In the genomic region with DNA sequence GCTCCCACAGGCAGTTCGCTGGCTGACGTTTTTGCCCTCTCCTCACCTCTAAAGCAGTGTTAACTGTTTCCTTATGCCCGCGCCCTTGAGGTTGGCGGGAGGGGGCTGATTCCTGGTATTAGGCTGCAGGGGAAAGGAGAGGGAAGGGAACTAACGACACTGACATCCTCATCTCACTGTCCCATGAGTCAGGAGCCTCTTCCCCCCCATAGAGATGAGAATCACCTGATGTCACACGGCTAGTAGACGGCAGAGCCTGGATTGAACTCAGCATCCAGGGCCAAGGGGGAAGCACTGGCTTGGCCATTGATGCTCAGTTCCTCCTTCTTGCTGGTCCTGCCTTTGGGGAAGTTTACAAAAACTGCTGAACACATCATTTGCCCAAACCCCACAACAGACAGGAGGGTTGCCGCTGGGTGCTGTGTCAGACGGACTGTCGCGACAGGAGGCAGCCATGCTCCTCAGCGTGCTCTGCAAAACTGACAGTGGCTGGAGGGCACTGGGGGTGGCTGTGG, we compare ENCODE assay signal across 10 cellular contexts. TPM values are rescaled to one million over a fixed set of nuclear protein-coding genes. Genes with fewer than 3 reads are reported as not detected.
DNase-seq lines count a peak whose midpoint lies in the region; ATAC-seq and TF ChIP-seq lines count a peak whose summit lies in the region.
"Had no signal": no experiment of that assay in that cellular context is flagged by ENCODE, and none has a peak within 500 bp of the region (broad histone marks: within the 10 kb centered on the region; RNA-seq: fewer than 3 reads in every experiment).

No MANE protein-coding gene starts in this region.

- no peaks in the 10 kb centered on the region for H3K9me3 ChIP-seq in effector memory CD4-positive, alpha-beta T cell (ENCODE audit: control insufficient read depth, low read length)

- TF ChIP-seq CTCF in RWPE1 (conservative IDR thresholded peaks at IDR 0.05; ENCODE audit: low read depth) (no peak), glutamatergic neuron (IDR thresholded peaks at IDR 0.05; ENCODE audit: partially characterized antibody, unreplicated experiment) (no peak)

- peaks cover 10% of the 10 kb centered on the region for H3K4me1 Mint-ChIP-seq in glutamatergic neuron (ENCODE audit: low read depth, unreplicated experiment)

- peak overlapping the region; percentile 43 for H3K27ac Mint-ChIP-seq in glutamatergic neuron (ENCODE audit: unreplicated experiment)

- H3K27me3 ChIP-seq in effector memory CD4-positive, alpha-beta T cell (replicated peaks; ENCODE audit: control insufficient read depth, insufficient read depth, low read length, poor library complexity, severe bottlenecking) = no peaks in the 10 kb centered on the region

- DNase-seq in GF-D8 (lab: John Stamatoyannopoulos, UW) = peak; percentile 41
- DNase-seq in RWPE1 (ENCODE audit: low spot score) = no peak
- DNase-seq in glutamatergic neuron = no peak
- peak; percentile 85 for DNase-seq in pons (ENCODE audit: low spot score)
- DNase-seq in effector memory CD4-positive, alpha-beta T cell = no peak
- DNase-seq: NCI-H1694 treated with DMSO at 0.1 percent for 48 hours had no signal

- POLR2A ChIA-PET in RWPE1 (lab: Yijun Ruan, JAX; ENCODE audit: low non-redundant PET) = no interaction called here

- CTCF ChIA-PET in RWPE1 (lab: Yijun Ruan, JAX) = interaction anchor here (1.1 kb wide), 1 partner anchor 7 kb away, joined by 4 read pairs; no protein-coding TSS in a partner anchor

- H3K36me3 Mint-ChIP-seq in glutamatergic neuron (ENCODE audit: unreplicated experiment) = no peaks in the 10 kb centered on the region

- peaks cover 3% of the 10 kb centered on the region for H3K27me3 Mint-ChIP-seq in glutamatergic neuron (ENCODE audit: unreplicated experiment)

- H3K4me3 Mint-ChIP-seq in glutamatergic neuron (ENCODE audit: unreplicated experiment) = no peak overlapping the region

- H3K9me3 Mint-ChIP-seq in glutamatergic neuron (ENCODE audit: unreplicated experiment) = peaks cover 6% of the 10 kb centered on the region

- H3K4me3 ChIP-seq in effector memory CD4-positive, alpha-beta T cell (ENCODE audit: insufficient read depth, low read depth, low read length, poor library complexity, severe bottlenecking) = no peak overlapping the region

- H3K36me3 ChIP-seq in effector memory CD4-positive, alpha-beta T cell (ENCODE audit: control insufficient read depth, insufficient read depth, low read length) = peaks cover 9% of the 10 kb centered on the region

- ATAC-seq in HG02884 (IDR thresholded peaks at IDR 0.05; ENCODE audit: unreplicated experiment) (no peak), HG03045 (IDR thresholded peaks at IDR 0.05; ENCODE audit: unreplicated experiment) (no peak), GM18858 (IDR thresholded peaks at IDR 0.05; ENCODE audit: unreplicated experiment) (no peak)
- ATAC-seq: HCT116 had no signal

- H3K27ac ChIP-seq in RWPE1 = peak overlapping the region; percentile 36; the same call in 1 of the 2 replicates
- H3K27ac ChIP-seq in effector memory CD4-positive, alpha-beta T cell (ENCODE audit: insufficient read depth, low read length, poor library complexity, severe bottlenecking) = no peak overlapping the region

- peaks cover 43% of the 10 kb centered on the region for H3K4me1 ChIP-seq in effector memory CD4-positive, alpha-beta T cell (ENCODE audit: control insufficient read depth, insufficient read depth, low read length, poor library complexity, severe bottlenecking)

RNA-seq across cellular contexts. Expression of gene IDH2, which starts 38.5 kb away (rescaled TPM):
- 149 TPM for total RNA-seq in glutamatergic neuron (ENCODE audit: unreplicated experiment)

Comparison
In these comparisons a context has a peak if more than half of its experiments do, and no peak if none do; other contexts are left out.
1. DNase-seq: peak in GF-D8 (single experiment) and pons (single experiment); none in RWPE1 (single experiment), glutamatergic neuron (single experiment) and effector memory CD4-positive, alpha-beta T cell (0 of 3).